ENCODE assay signal across 1 cellular context in the genomic region with DNA sequence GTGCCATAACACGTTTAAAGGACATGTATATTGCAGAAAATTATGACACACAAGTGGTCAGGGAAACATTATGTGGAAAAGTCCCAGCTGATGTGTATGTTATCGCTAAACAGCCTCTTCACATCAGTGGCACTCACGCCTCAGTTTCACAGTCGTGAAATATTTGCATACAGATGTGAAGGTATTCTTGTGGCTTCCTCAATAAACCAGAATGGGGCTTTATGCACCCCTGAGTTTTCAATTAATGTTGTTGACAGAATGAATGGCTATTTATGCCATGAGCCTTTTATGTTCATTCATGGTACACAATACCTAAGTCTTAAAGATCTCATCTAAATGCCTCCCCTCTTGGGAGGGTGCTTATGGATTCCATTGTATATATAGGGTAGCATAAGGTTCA.
TF ChIP-seq lines count a peak whose summit lies in the region.

No MANE protein-coding gene starts in this region.

TF ChIP-seq in GM12878, 131 proteins besides CTCF, POLR2A, EP300 and RAD21 (continued from another document and continues in another):
- TF ChIP-seq, protein P1, sequence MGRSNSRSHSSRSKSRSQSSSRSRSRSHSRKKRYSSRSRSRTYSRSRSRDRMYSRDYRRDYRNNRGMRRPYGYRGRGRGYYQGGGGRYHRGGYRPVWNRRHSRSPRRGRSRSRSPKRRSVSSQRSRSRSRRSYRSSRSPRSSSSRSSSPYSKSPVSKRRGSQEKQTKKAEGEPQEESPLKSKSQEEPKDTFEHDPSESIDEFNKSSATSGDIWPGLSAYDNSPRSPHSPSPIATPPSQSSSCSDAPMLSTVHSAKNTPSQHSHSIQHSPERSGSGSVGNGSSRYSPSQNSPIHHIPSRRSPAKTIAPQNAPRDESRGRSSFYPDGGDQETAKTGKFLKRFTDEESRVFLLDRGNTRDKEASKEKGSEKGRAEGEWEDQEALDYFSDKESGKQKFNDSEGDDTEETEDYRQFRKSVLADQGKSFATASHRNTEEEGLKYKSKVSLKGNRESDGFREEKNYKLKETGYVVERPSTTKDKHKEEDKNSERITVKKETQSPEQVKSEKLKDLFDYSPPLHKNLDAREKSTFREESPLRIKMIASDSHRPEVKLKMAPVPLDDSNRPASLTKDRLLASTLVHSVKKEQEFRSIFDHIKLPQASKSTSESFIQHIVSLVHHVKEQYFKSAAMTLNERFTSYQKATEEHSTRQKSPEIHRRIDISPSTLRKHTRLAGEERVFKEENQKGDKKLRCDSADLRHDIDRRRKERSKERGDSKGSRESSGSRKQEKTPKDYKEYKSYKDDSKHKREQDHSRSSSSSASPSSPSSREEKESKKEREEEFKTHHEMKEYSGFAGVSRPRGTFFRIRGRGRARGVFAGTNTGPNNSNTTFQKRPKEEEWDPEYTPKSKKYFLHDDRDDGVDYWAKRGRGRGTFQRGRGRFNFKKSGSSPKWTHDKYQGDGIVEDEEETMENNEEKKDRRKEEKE (IDR thresholded peaks at IDR 0.05) = no peak
- TF ChIP-seq SREBF2 (IDR thresholded peaks at IDR 0.05; ENCODE audit: low read length) = no peak
- TF ChIP-seq ZNF217 (IDR thresholded peaks at IDR 0.05) = peak; percentile 63; the same call in 1 of the 2 replicates
- no peak for TF ChIP-seq MTA3 (IDR thresholded peaks at IDR 0.05; ENCODE audit: borderline replicate concordance, low read length)
- no peak for TF ChIP-seq CEBPB (IDR thresholded peaks at IDR 0.05; ENCODE audit: borderline replicate concordance in 1 of 2, low read depth in 2 of 2, low read length in 2 of 2)
- TF ChIP-seq, protein P2, sequence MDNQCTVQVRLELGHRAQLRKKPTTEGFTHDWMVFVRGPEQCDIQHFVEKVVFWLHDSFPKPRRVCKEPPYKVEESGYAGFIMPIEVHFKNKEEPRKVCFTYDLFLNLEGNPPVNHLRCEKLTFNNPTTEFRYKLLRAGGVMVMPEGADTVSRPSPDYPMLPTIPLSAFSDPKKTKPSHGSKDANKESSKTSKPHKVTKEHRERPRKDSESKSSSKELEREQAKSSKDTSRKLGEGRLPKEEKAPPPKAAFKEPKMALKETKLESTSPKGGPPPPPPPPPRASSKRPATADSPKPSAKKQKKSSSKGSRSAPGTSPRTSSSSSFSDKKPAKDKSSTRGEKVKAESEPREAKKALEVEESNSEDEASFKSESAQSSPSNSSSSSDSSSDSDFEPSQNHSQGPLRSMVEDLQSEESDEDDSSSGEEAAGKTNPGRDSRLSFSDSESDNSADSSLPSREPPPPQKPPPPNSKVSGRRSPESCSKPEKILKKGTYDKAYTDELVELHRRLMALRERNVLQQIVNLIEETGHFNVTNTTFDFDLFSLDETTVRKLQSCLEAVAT (IDR thresholded peaks at IDR 0.05) = peak; percentile 62; the same call in 1 of the 2 replicates
- TF ChIP-seq SRF (IDR thresholded peaks at IDR 0.05; ENCODE audit: low read depth in 2 of 2, low read length in 2 of 2) = no peak
- TF ChIP-seq POLR2AphosphoS2 (IDR thresholded peaks at IDR 0.05; ENCODE audit: low read depth, low read length) = no peak
- TF ChIP-seq STAT1 (conservative IDR thresholded peaks at IDR 0.05) = no peak
- peak; percentile 98; the same call in 2 of the 3 replicates for TF ChIP-seq POU2F2 (IDR thresholded peaks at IDR 0.05; ENCODE audit: borderline replicate concordance, low read depth, low read length)
- TF ChIP-seq ASH2L (IDR thresholded peaks at IDR 0.05; ENCODE audit: borderline replicate concordance, low read depth) = no peak
- TF ChIP-seq TCF7 (IDR thresholded peaks at IDR 0.05; ENCODE audit: borderline replicate concordance) = no peak
- TF ChIP-seq TARDBP (IDR thresholded peaks at IDR 0.05; ENCODE audit: borderline replicate concordance) = no peak
- TF ChIP-seq TCF3 (IDR thresholded peaks at IDR 0.05; ENCODE audit: borderline replicate concordance, insufficient read depth, low read depth, low read length) = no peak
- TF ChIP-seq, protein P3, sequence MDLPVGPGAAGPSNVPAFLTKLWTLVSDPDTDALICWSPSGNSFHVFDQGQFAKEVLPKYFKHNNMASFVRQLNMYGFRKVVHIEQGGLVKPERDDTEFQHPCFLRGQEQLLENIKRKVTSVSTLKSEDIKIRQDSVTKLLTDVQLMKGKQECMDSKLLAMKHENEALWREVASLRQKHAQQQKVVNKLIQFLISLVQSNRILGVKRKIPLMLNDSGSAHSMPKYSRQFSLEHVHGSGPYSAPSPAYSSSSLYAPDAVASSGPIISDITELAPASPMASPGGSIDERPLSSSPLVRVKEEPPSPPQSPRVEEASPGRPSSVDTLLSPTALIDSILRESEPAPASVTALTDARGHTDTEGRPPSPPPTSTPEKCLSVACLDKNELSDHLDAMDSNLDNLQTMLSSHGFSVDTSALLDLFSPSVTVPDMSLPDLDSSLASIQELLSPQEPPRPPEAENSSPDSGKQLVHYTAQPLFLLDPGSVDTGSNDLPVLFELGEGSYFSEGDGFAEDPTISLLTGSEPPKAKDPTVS (IDR thresholded peaks at IDR 0.05; ENCODE audit: low read depth, low read length) = no peak
- no peak for TF ChIP-seq ZNF274 (IDR thresholded peaks at IDR 0.05; ENCODE audit: insufficient read depth, insufficient read length)
- peak; percentile 74 for TF ChIP-seq MEF2B (IDR thresholded peaks at IDR 0.05; ENCODE audit: partially characterized antibody, poor library complexity, severe bottlenecking)
- TF ChIP-seq HDAC2 (IDR thresholded peaks at IDR 0.05) = no peak
- 0 out of 2 replicates have a peak, but pooled peaks have one; percentile 22 for TF ChIP-seq CREM (IDR thresholded peaks at IDR 0.05; ENCODE audit: low read depth)
- TF ChIP-seq ZNF207 (IDR thresholded peaks at IDR 0.05; ENCODE audit: borderline replicate concordance) = no peak
- TF ChIP-seq, protein P4, sequence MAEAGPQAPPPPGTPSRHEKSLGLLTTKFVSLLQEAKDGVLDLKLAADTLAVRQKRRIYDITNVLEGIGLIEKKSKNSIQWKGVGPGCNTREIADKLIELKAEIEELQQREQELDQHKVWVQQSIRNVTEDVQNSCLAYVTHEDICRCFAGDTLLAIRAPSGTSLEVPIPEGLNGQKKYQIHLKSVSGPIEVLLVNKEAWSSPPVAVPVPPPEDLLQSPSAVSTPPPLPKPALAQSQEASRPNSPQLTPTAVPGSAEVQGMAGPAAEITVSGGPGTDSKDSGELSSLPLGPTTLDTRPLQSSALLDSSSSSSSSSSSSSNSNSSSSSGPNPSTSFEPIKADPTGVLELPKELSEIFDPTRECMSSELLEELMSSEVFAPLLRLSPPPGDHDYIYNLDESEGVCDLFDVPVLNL (IDR thresholded peaks at IDR 0.05; ENCODE audit: low read depth, low read length) = no peak
- peak; percentile 50 for TF ChIP-seq SMAD1 (IDR thresholded peaks at IDR 0.05; ENCODE audit: low read depth, partially characterized antibody)
- TF ChIP-seq HCFC1 (IDR thresholded peaks at IDR 0.05; ENCODE audit: low read length) = no peak
- TF ChIP-seq ZNF622 (IDR thresholded peaks at IDR 0.05) = no peak
- TF ChIP-seq, protein P5, sequence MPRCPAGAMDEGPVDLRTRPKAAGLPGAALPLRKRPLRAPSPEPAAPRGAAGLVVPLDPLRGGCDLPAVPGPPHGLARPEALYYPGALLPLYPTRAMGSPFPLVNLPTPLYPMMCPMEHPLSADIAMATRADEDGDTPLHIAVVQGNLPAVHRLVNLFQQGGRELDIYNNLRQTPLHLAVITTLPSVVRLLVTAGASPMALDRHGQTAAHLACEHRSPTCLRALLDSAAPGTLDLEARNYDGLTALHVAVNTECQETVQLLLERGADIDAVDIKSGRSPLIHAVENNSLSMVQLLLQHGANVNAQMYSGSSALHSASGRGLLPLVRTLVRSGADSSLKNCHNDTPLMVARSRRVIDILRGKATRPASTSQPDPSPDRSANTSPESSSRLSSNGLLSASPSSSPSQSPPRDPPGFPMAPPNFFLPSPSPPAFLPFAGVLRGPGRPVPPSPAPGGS (IDR thresholded peaks at IDR 0.05; ENCODE audit: borderline replicate concordance, insufficient read depth, low read depth, low read length, poor library complexity, severe bottlenecking) = no peak
- TF ChIP-seq, protein P6, sequence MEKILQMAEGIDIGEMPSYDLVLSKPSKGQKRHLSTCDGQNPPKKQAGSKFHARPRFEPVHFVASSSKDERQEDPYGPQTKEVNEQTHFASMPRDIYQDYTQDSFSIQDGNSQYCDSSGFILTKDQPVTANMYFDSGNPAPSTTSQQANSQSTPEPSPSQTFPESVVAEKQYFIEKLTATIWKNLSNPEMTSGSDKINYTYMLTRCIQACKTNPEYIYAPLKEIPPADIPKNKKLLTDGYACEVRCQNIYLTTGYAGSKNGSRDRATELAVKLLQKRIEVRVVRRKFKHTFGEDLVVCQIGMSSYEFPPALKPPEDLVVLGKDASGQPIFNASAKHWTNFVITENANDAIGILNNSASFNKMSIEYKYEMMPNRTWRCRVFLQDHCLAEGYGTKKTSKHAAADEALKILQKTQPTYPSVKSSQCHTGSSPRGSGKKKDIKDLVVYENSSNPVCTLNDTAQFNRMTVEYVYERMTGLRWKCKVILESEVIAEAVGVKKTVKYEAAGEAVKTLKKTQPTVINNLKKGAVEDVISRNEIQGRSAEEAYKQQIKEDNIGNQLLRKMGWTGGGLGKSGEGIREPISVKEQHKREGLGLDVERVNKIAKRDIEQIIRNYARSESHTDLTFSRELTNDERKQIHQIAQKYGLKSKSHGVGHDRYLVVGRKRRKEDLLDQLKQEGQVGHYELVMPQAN (conservative IDR thresholded peaks at IDR 0.05) = peak; percentile 48; the same call in 1 of the 2 replicates
- TF ChIP-seq IKZF1 (conservative IDR thresholded peaks at IDR 0.05) = peak; percentile 89
- TF ChIP-seq NR2C2 (IDR thresholded peaks at IDR 0.05; ENCODE audit: borderline replicate concordance, control insufficient read depth, insufficient read length, low read depth) = no peak
- TF ChIP-seq, protein P7, sequence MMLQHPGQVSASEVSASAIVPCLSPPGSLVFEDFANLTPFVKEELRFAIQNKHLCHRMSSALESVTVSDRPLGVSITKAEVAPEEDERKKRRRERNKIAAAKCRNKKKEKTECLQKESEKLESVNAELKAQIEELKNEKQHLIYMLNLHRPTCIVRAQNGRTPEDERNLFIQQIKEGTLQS (IDR thresholded peaks at IDR 0.05; ENCODE audit: borderline replicate concordance, extremely low read depth, low read depth, low read length) = no peak
- no peak for TF ChIP-seq SUZ12 (IDR thresholded peaks at IDR 0.05; ENCODE audit: unreplicated experiment)
- TF ChIP-seq, protein P8, sequence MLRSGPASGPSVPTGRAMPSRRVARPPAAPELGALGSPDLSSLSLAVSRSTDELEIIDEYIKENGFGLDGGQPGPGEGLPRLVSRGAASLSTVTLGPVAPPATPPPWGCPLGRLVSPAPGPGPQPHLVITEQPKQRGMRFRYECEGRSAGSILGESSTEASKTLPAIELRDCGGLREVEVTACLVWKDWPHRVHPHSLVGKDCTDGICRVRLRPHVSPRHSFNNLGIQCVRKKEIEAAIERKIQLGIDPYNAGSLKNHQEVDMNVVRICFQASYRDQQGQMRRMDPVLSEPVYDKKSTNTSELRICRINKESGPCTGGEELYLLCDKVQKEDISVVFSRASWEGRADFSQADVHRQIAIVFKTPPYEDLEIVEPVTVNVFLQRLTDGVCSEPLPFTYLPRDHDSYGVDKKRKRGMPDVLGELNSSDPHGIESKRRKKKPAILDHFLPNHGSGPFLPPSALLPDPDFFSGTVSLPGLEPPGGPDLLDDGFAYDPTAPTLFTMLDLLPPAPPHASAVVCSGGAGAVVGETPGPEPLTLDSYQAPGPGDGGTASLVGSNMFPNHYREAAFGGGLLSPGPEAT (IDR thresholded peaks at IDR 0.05; ENCODE audit: low read depth) = peak; percentile 94
- no peak for TF ChIP-seq ZZZ3 (IDR thresholded peaks at IDR 0.05; ENCODE audit: control insufficient read depth, insufficient read length, low read depth)
- peak; percentile 59 for TF ChIP-seq RUNX3 (IDR thresholded peaks at IDR 0.05; ENCODE audit: low read length)
- TF ChIP-seq, protein P9, sequence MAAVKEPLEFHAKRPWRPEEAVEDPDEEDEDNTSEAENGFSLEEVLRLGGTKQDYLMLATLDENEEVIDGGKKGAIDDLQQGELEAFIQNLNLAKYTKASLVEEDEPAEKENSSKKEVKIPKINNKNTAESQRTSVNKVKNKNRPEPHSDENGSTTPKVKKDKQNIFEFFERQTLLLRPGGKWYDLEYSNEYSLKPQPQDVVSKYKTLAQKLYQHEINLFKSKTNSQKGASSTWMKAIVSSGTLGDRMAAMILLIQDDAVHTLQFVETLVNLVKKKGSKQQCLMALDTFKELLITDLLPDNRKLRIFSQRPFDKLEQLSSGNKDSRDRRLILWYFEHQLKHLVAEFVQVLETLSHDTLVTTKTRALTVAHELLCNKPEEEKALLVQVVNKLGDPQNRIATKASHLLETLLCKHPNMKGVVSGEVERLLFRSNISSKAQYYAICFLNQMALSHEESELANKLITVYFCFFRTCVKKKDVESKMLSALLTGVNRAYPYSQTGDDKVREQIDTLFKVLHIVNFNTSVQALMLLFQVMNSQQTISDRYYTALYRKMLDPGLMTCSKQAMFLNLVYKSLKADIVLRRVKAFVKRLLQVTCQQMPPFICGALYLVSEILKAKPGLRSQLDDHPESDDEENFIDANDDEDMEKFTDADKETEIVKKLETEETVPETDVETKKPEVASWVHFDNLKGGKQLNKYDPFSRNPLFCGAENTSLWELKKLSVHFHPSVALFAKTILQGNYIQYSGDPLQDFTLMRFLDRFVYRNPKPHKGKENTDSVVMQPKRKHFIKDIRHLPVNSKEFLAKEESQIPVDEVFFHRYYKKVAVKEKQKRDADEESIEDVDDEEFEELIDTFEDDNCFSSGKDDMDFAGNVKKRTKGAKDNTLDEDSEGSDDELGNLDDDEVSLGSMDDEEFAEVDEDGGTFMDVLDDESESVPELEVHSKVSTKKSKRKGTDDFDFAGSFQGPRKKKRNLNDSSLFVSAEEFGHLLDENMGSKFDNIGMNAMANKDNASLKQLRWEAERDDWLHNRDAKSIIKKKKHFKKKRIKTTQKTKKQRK (IDR thresholded peaks at IDR 0.05; ENCODE audit: low read depth, low read length) = no peak
- TF ChIP-seq, protein P10, sequence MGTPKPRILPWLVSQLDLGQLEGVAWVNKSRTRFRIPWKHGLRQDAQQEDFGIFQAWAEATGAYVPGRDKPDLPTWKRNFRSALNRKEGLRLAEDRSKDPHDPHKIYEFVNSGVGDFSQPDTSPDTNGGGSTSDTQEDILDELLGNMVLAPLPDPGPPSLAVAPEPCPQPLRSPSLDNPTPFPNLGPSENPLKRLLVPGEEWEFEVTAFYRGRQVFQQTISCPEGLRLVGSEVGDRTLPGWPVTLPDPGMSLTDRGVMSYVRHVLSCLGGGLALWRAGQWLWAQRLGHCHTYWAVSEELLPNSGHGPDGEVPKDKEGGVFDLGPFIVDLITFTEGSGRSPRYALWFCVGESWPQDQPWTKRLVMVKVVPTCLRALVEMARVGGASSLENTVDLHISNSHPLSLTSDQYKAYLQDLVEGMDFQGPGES (IDR thresholded peaks at IDR 0.05) = no peak
- TF ChIP-seq NR2F1 (conservative IDR thresholded peaks at IDR 0.05) = peak; percentile 61
- no peak for TF ChIP-seq NRF1 (conservative IDR thresholded peaks at IDR 0.05; ENCODE audit: low read depth, low read length)
- TF ChIP-seq, protein P11, sequence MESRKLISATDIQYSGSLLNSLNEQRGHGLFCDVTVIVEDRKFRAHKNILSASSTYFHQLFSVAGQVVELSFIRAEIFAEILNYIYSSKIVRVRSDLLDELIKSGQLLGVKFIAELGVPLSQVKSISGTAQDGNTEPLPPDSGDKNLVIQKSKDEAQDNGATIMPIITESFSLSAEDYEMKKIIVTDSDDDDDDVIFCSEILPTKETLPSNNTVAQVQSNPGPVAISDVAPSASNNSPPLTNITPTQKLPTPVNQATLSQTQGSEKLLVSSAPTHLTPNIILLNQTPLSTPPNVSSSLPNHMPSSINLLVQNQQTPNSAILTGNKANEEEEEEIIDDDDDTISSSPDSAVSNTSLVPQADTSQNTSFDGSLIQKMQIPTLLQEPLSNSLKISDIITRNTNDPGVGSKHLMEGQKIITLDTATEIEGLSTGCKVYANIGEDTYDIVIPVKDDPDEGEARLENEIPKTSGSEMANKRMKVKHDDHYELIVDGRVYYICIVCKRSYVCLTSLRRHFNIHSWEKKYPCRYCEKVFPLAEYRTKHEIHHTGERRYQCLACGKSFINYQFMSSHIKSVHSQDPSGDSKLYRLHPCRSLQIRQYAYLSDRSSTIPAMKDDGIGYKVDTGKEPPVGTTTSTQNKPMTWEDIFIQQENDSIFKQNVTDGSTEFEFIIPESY (IDR thresholded peaks at IDR 0.05) = no peak
- no peak for TF ChIP-seq HDGF (IDR thresholded peaks at IDR 0.05)
